Comparison of ENCODE assay signal across 8 cellular contexts in genomic region chr16:79599837-79600635, GRCh38. TPM values are rescaled to one million over a fixed set of nuclear protein-coding genes. Genes with fewer than 3 reads are reported as not detected.
A peak's percentile ranks its signal among the peaks of the same experiment; 100 is the strongest.
DNase-seq lines count a peak whose midpoint lies in the region; ATAC-seq and TF ChIP-seq lines count a peak whose summit lies in the region.

No MANE protein-coding gene starts in this region.

- TF ChIP-seq CTCF in choroid plexus epithelial cell (conservative IDR thresholded peaks at IDR 0.05; ENCODE audit: low read depth, low read length) = no peak

- ATAC-seq in HG03520 (IDR thresholded peaks at IDR 0.05; ENCODE audit: unreplicated experiment) = no peak

- WGBS in HUES64 = under 1% methylated on average over 67 of the region's 84 CpGs

- peaks cover 4% of the 10 kb centered on the region; the same call in 1 of the 2 replicates for H3K4me1 ChIP-seq in ES-I3 (ENCODE audit: insufficient read depth, low read length)
- H3K4me1 ChIP-seq in HUES64 (ENCODE audit: insufficient read depth, low read length) = peaks cover 38% of the 10 kb centered on the region

- H3K4me3 ChIP-seq in HUES64 (ENCODE audit: low read length) = peak overlapping the region; percentile 71
- peak overlapping the region; percentile 68 for H3K4me3 ChIP-seq in choroid plexus epithelial cell (ENCODE audit: low read depth, low read length)

- H3K9ac ChIP-seq in ES-I3 (ENCODE audit: low read depth, low read length) (peak overlapping the region; percentile 84), HUES64 (ENCODE audit: low read depth, low read length) (peak overlapping the region; percentile 53; the same call in 1 of the 2 replicates)

- no peaks in the 10 kb centered on the region for H3K36me3 ChIP-seq in ES-I3 (ENCODE audit: insufficient read depth, low read length)
- H3K36me3 ChIP-seq in HUES64 (ENCODE audit: insufficient read depth, low read length) = no peaks in the 10 kb centered on the region

- peak in 3 of 5 experiments; percentile 28 to 76 (median 40) for DNase-seq in T-helper 2 cell
- DNase-seq in choroid plexus epithelial cell (ENCODE audit: low read depth) = peak; percentile 49
- peak; percentile 39 to 57 for DNase-seq in stimulated activated CD4-positive, alpha-beta T cell treated with anti-CD3 and anti-CD28 coated beads, Interleukin-2, amount 100 ng/mL, for 24 hours
- no peak for DNase-seq in inferior parietal cortex (ENCODE audit: extremely low spot score)

- H3K27me3 ChIP-seq in HUES64 (ENCODE audit: insufficient read depth, low read length) (peaks cover 18% of the 10 kb centered on the region), layer of hippocampus (ENCODE audit: control insufficient read depth, insufficient read depth, low read length) (no peaks in the 10 kb centered on the region)

- H3K9me3 ChIP-seq in ES-I3 (ENCODE audit: control insufficient read depth, insufficient read depth, low read length) = no peaks in the 10 kb centered on the region
- no peaks in the 10 kb centered on the region for H3K9me3 ChIP-seq in HUES64 (ENCODE audit: insufficient read depth, low read depth, low read length)

- H3K27ac ChIP-seq in HUES64 (ENCODE audit: low read depth, low read length) (no peak overlapping the region; the same call in 1 of the 2 replicates), layer of hippocampus (ENCODE audit: low read depth, low read length) (peak overlapping the region; percentile 95)

RNA-seq across cellular contexts. Expression of gene MAF, which starts 0.5 kb away (rescaled TPM):
- polyA plus RNA-seq in HUES64 (2013, experiment 1 of 2) = 3.2 TPM
- polyA plus RNA-seq in HUES64 (2013, experiment 2 of 2) = 4.1 TPM
